1 cellular context compared by ENCODE assay signal in the genomic region with DNA sequence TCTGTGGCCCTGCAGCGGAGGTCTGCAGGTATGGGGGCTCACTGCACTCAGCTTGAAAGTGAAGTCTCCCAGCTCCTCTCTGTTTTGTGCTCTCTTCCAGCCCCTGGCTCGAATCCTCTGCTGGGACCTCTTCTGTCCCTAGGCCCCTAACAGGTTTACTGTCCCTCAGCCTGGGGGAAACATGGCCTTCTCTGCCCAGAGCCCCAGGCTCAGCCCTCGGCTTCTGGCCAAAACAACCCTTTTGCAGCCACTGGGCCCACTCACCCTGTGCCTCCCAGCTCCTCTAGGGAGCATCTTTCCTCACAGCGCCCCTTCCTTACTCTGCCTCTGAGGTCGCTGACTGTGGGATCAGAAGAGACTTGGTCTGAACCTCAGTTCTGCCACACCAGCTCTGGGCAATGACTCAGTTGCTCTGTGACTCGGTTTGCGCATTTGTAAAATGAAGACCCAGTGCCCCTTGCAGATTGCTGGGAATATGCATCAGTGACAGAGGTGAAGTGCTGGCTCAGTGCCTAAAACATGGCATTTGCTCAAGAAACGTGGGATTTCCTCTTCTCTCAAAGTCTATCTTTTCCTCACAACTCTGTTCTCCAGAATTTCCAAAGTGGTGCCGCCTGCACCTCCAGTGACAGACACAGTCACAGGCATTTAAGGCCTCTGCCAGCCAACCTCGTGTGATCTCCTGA.
A peak's percentile ranks its signal among the peaks of the same experiment; 100 is the strongest.
TF ChIP-seq lines count a peak whose summit lies in the region.

No MANE protein-coding gene starts in this region.

TF ChIP-seq in K562, 482 proteins besides CTCF, POLR2A, EP300 and RAD21:
- TF ChIP-seq RBFOX2 (IDR thresholded peaks at IDR 0.05; ENCODE audit: low read depth, low read length) (no peak), PYGO2 (tag; IDR thresholded peaks at IDR 0.05) (no peak), TCF3 (CRISPR knock-in tag; IDR thresholded peaks at IDR 0.05) (no peak), ZNF444 (CRISPR knock-in tag; IDR thresholded peaks at IDR 0.05) (no peak), CCNT2 (IDR thresholded peaks at IDR 0.05; ENCODE audit: borderline replicate concordance, extremely low read depth, insufficient read length, low read depth, low read length) (no peak), KDM4B (IDR thresholded peaks at IDR 0.05; ENCODE audit: borderline replicate concordance in 2 of 2, low read depth in 1 of 2) (no peak), MTA3 (IDR thresholded peaks at IDR 0.05; ENCODE audit: borderline replicate concordance) (no peak), TEAD1 (CRISPR knock-in tag; IDR thresholded peaks at IDR 0.05) (no peak), ZKSCAN3 (CRISPR knock-in tag; IDR thresholded peaks at IDR 0.05) (no peak), CHCHD3 (CRISPR knock-in tag; IDR thresholded peaks at IDR 0.05) (no peak), GTF2A2 (tag; IDR thresholded peaks at IDR 0.05) (no peak), NFIC (IDR thresholded peaks at IDR 0.05) (peak; percentile 60; the same call in 1 of the 2 replicates), BDP1 (IDR thresholded peaks at IDR 0.05; ENCODE audit: insufficient read depth, insufficient read length) (no peak), ZBTB1 (CRISPR knock-in tag; IDR thresholded peaks at IDR 0.05; ENCODE audit: borderline replicate concordance, low read depth) (no peak)
- TF ChIP-seq, protein P1, sequence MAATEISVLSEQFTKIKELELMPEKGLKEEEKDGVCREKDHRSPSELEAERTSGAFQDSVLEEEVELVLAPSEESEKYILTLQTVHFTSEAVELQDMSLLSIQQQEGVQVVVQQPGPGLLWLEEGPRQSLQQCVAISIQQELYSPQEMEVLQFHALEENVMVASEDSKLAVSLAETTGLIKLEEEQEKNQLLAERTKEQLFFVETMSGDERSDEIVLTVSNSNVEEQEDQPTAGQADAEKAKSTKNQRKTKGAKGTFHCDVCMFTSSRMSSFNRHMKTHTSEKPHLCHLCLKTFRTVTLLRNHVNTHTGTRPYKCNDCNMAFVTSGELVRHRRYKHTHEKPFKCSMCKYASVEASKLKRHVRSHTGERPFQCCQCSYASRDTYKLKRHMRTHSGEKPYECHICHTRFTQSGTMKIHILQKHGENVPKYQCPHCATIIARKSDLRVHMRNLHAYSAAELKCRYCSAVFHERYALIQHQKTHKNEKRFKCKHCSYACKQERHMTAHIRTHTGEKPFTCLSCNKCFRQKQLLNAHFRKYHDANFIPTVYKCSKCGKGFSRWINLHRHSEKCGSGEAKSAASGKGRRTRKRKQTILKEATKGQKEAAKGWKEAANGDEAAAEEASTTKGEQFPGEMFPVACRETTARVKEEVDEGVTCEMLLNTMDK (IDR thresholded peaks at IDR 0.05; ENCODE audit: borderline replicate concordance, insufficient read depth, low read depth, low read length, poor library complexity, severe bottlenecking): peak; percentile 5
- TF ChIP-seq, protein P2, sequence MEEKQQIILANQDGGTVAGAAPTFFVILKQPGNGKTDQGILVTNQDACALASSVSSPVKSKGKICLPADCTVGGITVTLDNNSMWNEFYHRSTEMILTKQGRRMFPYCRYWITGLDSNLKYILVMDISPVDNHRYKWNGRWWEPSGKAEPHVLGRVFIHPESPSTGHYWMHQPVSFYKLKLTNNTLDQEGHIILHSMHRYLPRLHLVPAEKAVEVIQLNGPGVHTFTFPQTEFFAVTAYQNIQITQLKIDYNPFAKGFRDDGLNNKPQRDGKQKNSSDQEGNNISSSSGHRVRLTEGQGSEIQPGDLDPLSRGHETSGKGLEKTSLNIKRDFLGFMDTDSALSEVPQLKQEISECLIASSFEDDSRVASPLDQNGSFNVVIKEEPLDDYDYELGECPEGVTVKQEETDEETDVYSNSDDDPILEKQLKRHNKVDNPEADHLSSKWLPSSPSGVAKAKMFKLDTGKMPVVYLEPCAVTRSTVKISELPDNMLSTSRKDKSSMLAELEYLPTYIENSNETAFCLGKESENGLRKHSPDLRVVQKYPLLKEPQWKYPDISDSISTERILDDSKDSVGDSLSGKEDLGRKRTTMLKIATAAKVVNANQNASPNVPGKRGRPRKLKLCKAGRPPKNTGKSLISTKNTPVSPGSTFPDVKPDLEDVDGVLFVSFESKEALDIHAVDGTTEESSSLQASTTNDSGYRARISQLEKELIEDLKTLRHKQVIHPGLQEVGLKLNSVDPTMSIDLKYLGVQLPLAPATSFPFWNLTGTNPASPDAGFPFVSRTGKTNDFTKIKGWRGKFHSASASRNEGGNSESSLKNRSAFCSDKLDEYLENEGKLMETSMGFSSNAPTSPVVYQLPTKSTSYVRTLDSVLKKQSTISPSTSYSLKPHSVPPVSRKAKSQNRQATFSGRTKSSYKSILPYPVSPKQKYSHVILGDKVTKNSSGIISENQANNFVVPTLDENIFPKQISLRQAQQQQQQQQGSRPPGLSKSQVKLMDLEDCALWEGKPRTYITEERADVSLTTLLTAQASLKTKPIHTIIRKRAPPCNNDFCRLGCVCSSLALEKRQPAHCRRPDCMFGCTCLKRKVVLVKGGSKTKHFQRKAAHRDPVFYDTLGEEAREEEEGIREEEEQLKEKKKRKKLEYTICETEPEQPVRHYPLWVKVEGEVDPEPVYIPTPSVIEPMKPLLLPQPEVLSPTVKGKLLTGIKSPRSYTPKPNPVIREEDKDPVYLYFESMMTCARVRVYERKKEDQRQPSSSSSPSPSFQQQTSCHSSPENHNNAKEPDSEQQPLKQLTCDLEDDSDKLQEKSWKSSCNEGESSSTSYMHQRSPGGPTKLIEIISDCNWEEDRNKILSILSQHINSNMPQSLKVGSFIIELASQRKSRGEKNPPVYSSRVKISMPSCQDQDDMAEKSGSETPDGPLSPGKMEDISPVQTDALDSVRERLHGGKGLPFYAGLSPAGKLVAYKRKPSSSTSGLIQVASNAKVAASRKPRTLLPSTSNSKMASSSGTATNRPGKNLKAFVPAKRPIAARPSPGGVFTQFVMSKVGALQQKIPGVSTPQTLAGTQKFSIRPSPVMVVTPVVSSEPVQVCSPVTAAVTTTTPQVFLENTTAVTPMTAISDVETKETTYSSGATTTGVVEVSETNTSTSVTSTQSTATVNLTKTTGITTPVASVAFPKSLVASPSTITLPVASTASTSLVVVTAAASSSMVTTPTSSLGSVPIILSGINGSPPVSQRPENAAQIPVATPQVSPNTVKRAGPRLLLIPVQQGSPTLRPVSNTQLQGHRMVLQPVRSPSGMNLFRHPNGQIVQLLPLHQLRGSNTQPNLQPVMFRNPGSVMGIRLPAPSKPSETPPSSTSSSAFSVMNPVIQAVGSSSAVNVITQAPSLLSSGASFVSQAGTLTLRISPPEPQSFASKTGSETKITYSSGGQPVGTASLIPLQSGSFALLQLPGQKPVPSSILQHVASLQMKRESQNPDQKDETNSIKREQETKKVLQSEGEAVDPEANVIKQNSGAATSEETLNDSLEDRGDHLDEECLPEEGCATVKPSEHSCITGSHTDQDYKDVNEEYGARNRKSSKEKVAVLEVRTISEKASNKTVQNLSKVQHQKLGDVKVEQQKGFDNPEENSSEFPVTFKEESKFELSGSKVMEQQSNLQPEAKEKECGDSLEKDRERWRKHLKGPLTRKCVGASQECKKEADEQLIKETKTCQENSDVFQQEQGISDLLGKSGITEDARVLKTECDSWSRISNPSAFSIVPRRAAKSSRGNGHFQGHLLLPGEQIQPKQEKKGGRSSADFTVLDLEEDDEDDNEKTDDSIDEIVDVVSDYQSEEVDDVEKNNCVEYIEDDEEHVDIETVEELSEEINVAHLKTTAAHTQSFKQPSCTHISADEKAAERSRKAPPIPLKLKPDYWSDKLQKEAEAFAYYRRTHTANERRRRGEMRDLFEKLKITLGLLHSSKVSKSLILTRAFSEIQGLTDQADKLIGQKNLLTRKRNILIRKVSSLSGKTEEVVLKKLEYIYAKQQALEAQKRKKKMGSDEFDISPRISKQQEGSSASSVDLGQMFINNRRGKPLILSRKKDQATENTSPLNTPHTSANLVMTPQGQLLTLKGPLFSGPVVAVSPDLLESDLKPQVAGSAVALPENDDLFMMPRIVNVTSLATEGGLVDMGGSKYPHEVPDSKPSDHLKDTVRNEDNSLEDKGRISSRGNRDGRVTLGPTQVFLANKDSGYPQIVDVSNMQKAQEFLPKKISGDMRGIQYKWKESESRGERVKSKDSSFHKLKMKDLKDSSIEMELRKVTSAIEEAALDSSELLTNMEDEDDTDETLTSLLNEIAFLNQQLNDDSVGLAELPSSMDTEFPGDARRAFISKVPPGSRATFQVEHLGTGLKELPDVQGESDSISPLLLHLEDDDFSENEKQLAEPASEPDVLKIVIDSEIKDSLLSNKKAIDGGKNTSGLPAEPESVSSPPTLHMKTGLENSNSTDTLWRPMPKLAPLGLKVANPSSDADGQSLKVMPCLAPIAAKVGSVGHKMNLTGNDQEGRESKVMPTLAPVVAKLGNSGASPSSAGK (IDR thresholded peaks at IDR 0.05): no peak
